ENCODE assay signal across 8 cellular contexts in genomic region chr16:78444-79145, GRCh38. TPM values are rescaled to one million over a fixed set of nuclear protein-coding genes. Genes with fewer than 3 reads are reported as not detected.
DNase-seq lines count a peak whose midpoint lies in the region; ATAC-seq and TF ChIP-seq lines count a peak whose summit lies in the region.

No MANE protein-coding gene starts in this region.

- H3K27ac ChIP-seq in SJSA1, result peak overlapping the region; percentile 84
- H3K27ac ChIP-seq in naive thymus-derived CD4-positive, alpha-beta T cell (ENCODE audit: low read depth, low read length), result peak overlapping the region; percentile 71

- H3K36me3 Mint-ChIP-seq in naive thymus-derived CD4-positive, alpha-beta T cell, result peaks cover 0 to 3% (median 0%) of the 10 kb centered on the region in 5 donors

- peaks cover 46% of the 10 kb centered on the region for H3K36me3 ChIP-seq in SJSA1
- peaks cover 0 to 19% (median 0%) of the 10 kb centered on the region in 3 experiments for H3K36me3 ChIP-seq in naive thymus-derived CD4-positive, alpha-beta T cell (ENCODE audit: control insufficient read depth in 2 of 3, insufficient read depth in 3 of 3, low read length in 3 of 3)

- H3K27ac Mint-ChIP-seq in naive thymus-derived CD4-positive, alpha-beta T cell, result peak overlapping the region; percentile 62 to 89 (median 84)

- peak; percentile 21 for ATAC-seq in HG02623 (IDR thresholded peaks at IDR 0.05; ENCODE audit: unreplicated experiment)
- peak; percentile 24 for ATAC-seq in naive thymus-derived CD4-positive, alpha-beta T cell

- CTCF ChIA-PET in naive thymus-derived CD4-positive, alpha-beta T cell (lab: Charles Lee), result interaction anchor here (0.6 to 0.9 kb wide), 2 partner anchors 282 to 1329 kb away, joined by 3 read pairs; no protein-coding TSS in a partner anchor

- DNase-seq in NCI-H2196 (lab: John Stamatoyannopoulos, UW; ENCODE audit: unreplicated experiment), result peak; percentile 16
- DNase-seq in NCI-H2196 treated with DMSO at 0.1 percent for 48 hours (lab: John Stamatoyannopoulos, UW; ENCODE audit: unreplicated experiment), result no peak
- DNase-seq in SJSA1 (ENCODE audit: low read depth in 1 of 2, low spot score in 2 of 2), result peak in 1 of 2 experiments; percentile 33
- peak; percentile 29 for DNase-seq in epithelial cell of esophagus (ENCODE audit: low read depth)
- no peak for DNase-seq in naive thymus-derived CD4-positive, alpha-beta T cell
- DNase-seq in NCI-H226, result no peak
- no peak for DNase-seq in NOMO-1 treated with dmso at 0.1 percent for 144 hours (lab: John Stamatoyannopoulos, UW; ENCODE audit: unreplicated experiment)

- H3K9me3 Mint-ChIP-seq in naive thymus-derived CD4-positive, alpha-beta T cell, result peaks cover 0 to 1% (median 0%) of the 10 kb centered on the region in 11 donors

- H3K4me3 Mint-ChIP-seq in naive thymus-derived CD4-positive, alpha-beta T cell, result peak overlapping the region; percentile 84 to 93 (median 90)

- no peaks in the 10 kb centered on the region for H3K9me3 ChIP-seq in SJSA1 (replicated peaks)
- no peaks in the 10 kb centered on the region for H3K9me3 ChIP-seq in naive thymus-derived CD4-positive, alpha-beta T cell (ENCODE audit: control insufficient read depth in 2 of 3, low read length in 3 of 3)

- peaks cover 4 to 15% (median 8%) of the 10 kb centered on the region in 5 donors for H3K27me3 Mint-ChIP-seq in naive thymus-derived CD4-positive, alpha-beta T cell

- intact Hi-C loops in naive thymus-derived CD4-positive, alpha-beta T cell (cut with micrococcal nuclease), result loop anchor here (1.0 to 2.0 kb wide), 2 partner anchors 18 to 25 kb away; partner anchors contain the start of genes POLR3K (in 2 of the 2) and SNRNP25 (in 2 of the 2)

- peaks cover 56% of the 10 kb centered on the region for H3K4me1 ChIP-seq in SJSA1 (replicated peaks)
- H3K4me1 ChIP-seq in naive thymus-derived CD4-positive, alpha-beta T cell (ENCODE audit: control insufficient read depth in 2 of 2, insufficient read depth in 2 of 2, low read length in 2 of 2), result peaks cover 14 to 15% of the 10 kb centered on the region in 2 donors

- POLR2A ChIA-PET in naive thymus-derived CD4-positive, alpha-beta T cell (lab: Charles Lee), result no interaction called here

- H3K27me3 ChIP-seq in SJSA1 (replicated peaks), result no peaks in the 10 kb centered on the region
- no peaks in the 10 kb centered on the region for H3K27me3 ChIP-seq in naive thymus-derived CD4-positive, alpha-beta T cell (ENCODE audit: control insufficient read depth in 2 of 2, insufficient read depth in 2 of 2, low read length in 2 of 2)

- peaks cover 11 to 45% (median 30%) of the 10 kb centered on the region in 7 donors for H3K4me1 Mint-ChIP-seq in naive thymus-derived CD4-positive, alpha-beta T cell

- no peak for TF ChIP-seq CTCF in epithelial cell of esophagus (IDR thresholded peaks at IDR 0.05; ENCODE audit: insufficient read depth, low read depth, low read length, missing control alignments)

- peak overlapping the region; percentile 99 for H3K4me3 ChIP-seq in SJSA1
- peak overlapping the region; percentile 67 for H3K4me3 ChIP-seq in epithelial cell of esophagus (ENCODE audit: low read length)
- H3K4me3 ChIP-seq in naive thymus-derived CD4-positive, alpha-beta T cell (ENCODE audit: low read length), result peak overlapping the region; percentile 84

RNA-seq across cellular contexts. Expression of gene MPG, which starts 0.6 kb away (rescaled TPM):
- 102 and 173 TPM in 2 replicates for total RNA-seq in SJSA1 (2014; rRNA removed; shearing (Covaris generic))
- total RNA-seq in naive thymus-derived CD4-positive, alpha-beta T cell, result 10 to 100 TPM; 17.5 to 59.5 (median 25.4) TPM
- polyA plus RNA-seq in naive thymus-derived CD4-positive, alpha-beta T cell, result 10 to 100 TPM; 50.5 to 52.3 TPM

RNA-seq across cellular contexts. Expression of gene RHBDF1, which starts 6.2 kb away (rescaled TPM):
- total RNA-seq in SJSA1 (2014; rRNA removed; shearing (Covaris generic)), result 21.4 and 23.4 TPM in 2 replicates
- 1 to 10 TPM in 1 of 5 experiments, under 1 TPM in 1, not detected in 3; 0.66 to 1.6 TPM for total RNA-seq in naive thymus-derived CD4-positive, alpha-beta T cell
- not detected for polyA plus RNA-seq in naive thymus-derived CD4-positive, alpha-beta T cell

RNA-seq across cellular contexts. Expression of gene SNRNP25, which starts 25.0 kb away (rescaled TPM):
- 30.2 and 37.0 TPM in 2 replicates for total RNA-seq in SJSA1 (2014; rRNA removed; shearing (Covaris generic))
- 10 to 100 TPM in 4 of 5 experiments, 1 to 10 TPM in 1; 9.8 to 57.4 (median 11.7) TPM for total RNA-seq in naive thymus-derived CD4-positive, alpha-beta T cell
- polyA plus RNA-seq in naive thymus-derived CD4-positive, alpha-beta T cell, result 10 to 100 TPM; 20.5 to 21.5 TPM

RNA-seq across cellular contexts. Expression of gene POLR3K, which starts 25.2 kb away (rescaled TPM):
- total RNA-seq in SJSA1 (2014; rRNA removed; shearing (Covaris generic)), result 10.1 and 20.8 TPM in 2 replicates
- 10 to 100 TPM in 4 of 5 experiments, 1 to 10 TPM in 1; 8.5 to 45.4 (median 18.9) TPM for total RNA-seq in naive thymus-derived CD4-positive, alpha-beta T cell
- 10 to 100 TPM; 20.4 to 28.6 TPM for polyA plus RNA-seq in naive thymus-derived CD4-positive, alpha-beta T cell

RNA-seq across cellular contexts. Expression of gene NPRL3, which starts 59.9 kb away (rescaled TPM):
- total RNA-seq in SJSA1 (2014; rRNA removed; shearing (Covaris generic)), result 7.5 and 11.2 TPM in 2 replicates
- 10 to 100 TPM; 33.7 to 53.1 (median 38.0) TPM for total RNA-seq in naive thymus-derived CD4-positive, alpha-beta T cell
- polyA plus RNA-seq in naive thymus-derived CD4-positive, alpha-beta T cell, result 10 to 100 TPM in 1 of 2 donors, 1 to 10 TPM in 1; 9.9 to 19.6 TPM

Comparison
In these comparisons a context has a peak if more than half of its experiments do, and no peak if none do; other contexts are left out.
1. DNase-seq: peak in NCI-H2196 (single experiment) and epithelial cell of esophagus (single experiment); none in NCI-H2196 treated with DMSO at 0.1 percent for 48 hours (single experiment), naive thymus-derived CD4-positive, alpha-beta T cell (0 of 9), NCI-H226 (single experiment) and NOMO-1 treated with dmso at 0.1 percent for 144 hours (single experiment).
2. Peak in every context shown above with its lines, with median percentiles within 50 percentile points of each other: H3K4me3 ChIP-seq.